In the genomic region with DNA sequence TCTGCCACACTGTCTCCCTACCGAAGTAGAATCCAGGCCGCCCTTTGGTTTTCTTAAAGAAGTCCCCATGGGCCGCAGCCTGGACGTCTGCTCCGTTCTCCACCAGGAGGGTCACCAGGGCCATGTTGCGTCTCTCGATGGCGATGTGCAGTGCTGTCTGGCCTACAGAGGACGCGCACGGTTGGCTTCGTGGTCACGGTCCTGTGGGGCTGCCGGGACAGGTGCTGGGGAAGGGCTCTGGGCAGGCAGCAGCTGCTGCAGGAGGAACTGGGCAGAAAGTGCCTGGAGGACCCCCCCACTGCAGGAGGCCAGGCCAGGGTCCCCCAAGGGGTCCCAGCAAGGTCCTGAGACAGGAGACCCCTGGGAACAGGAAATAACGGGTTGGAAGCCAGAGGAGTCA, we compare ENCODE assay signal across 26 cellular contexts. TPM values are rescaled to one million over a fixed set of nuclear protein-coding genes. Genes with fewer than 3 reads are reported as not detected.
DNase-seq lines count a peak whose midpoint lies in the region; ATAC-seq and TF ChIP-seq lines count a peak whose summit lies in the region.
"Had no signal": no experiment of that assay in that cellular context is flagged by ENCODE, and none has a peak within 500 bp of the region (broad histone marks: within the 10 kb centered on the region; RNA-seq: fewer than 3 reads in every experiment).

No MANE protein-coding gene starts in this region.

- H3K18ac ChIP-seq in neuronal stem cell (ENCODE audit: low read length): no peak overlapping the region

- H3K27me3 Mint-ChIP-seq in activated B cell treated with CpG ODN at 0.5 μM for 24 hours: no peaks in the 10 kb centered on the region
- H3K27me3 Mint-ChIP-seq: CD8-positive, alpha-beta memory T cell had no signal

- no peak overlapping the region for H3K4me3 Mint-ChIP-seq in activated B cell treated with CpG ODN at 0.5 μM for 24 hours
- H3K4me3 Mint-ChIP-seq: CD14-positive monocyte; CD8-positive, alpha-beta memory T cell; HFFc6 had no signal

- H3K36me3 ChIP-seq in BLaER1 treated with 17β-estradiol and CSF1 and Interleukin-3, amounts not matched to agents 10 nM and 100 nM: peaks cover 25 to 69% (median 38%) of the 10 kb centered on the region in 11 experiments
- H3K36me3 ChIP-seq in DOHH2 (ENCODE audit: control insufficient read depth, low read length) (no peaks in the 10 kb centered on the region), neuronal stem cell (replicated peaks in 1 of 2; ENCODE audit: control insufficient read depth in 2 of 2, insufficient read depth in 2 of 2, low read length in 2 of 2) (peaks cover 9 to 59% of the 10 kb centered on the region in 2 donors)
- H3K36me3 ChIP-seq: HAP-1 had no signal

- peaks cover 0 to 50% (median 30%) of the 10 kb centered on the region in 10 experiments; a peak in 16 of 20 replicates for H3K4me1 ChIP-seq in BLaER1 treated with 17β-estradiol and CSF1 and Interleukin-3, amounts not matched to agents 10 nM and 100 nM
- H3K4me1 ChIP-seq in DOHH2 (ENCODE audit: control insufficient read depth, low read length) (peaks cover 10% of the 10 kb centered on the region), neuronal stem cell (ENCODE audit: control insufficient read depth in 2 of 2, insufficient read depth in 1 of 2, low read depth in 1 of 2, low read length in 2 of 2) (no peaks in the 10 kb centered on the region)
- H3K4me1 ChIP-seq: A549, HAP-1 had no signal

- H3K4me3 ChIP-seq in BLaER1 treated with 17β-estradiol and CSF1 and Interleukin-3, amounts not matched to agents 10 nM and 100 nM: peak overlapping the region in 1 of 10 experiments; percentile 19; a peak in 1 of 20 replicates
- no peak overlapping the region for H3K4me3 ChIP-seq in DOHH2 (ENCODE audit: low read length)
- H3K4me3 ChIP-seq in neuronal stem cell (ENCODE audit: low read length in 2 of 2): peak overlapping the region in 1 of 2 donors; percentile 25
- H3K4me3 ChIP-seq: A549, HAP-1, K562 had no signal

- TF ChIP-seq CTCF in DOHH2 (IDR thresholded peaks at IDR 0.05; ENCODE audit: low read depth, low read length, poor library complexity, severe bottlenecking): no peak
- TF ChIP-seq CTCF in activated B cell treated with CpG ODN at 0.5 μM for 24 hours (IDR thresholded peaks at IDR 0.05): no peak

- H3K9me3 Mint-ChIP-seq in activated B cell treated with CpG ODN at 0.5 μM for 24 hours: no peaks in the 10 kb centered on the region
- H3K9me3 Mint-ChIP-seq: CD14-positive monocyte; CD8-positive, alpha-beta memory T cell; HFFc6 had no signal

- POLR2A ChIA-PET in activated B cell treated with CpG ODN at 0.5 μM for 24 hours (lab: Charles Lee): no interaction called here

- peaks cover 0 to 27% (median 2%) of the 10 kb centered on the region in 11 experiments; a peak in 6 of 22 replicates for H4K20me1 ChIP-seq in BLaER1 treated with 17β-estradiol and CSF1 and Interleukin-3, amounts not matched to agents 10 nM and 100 nM
- H4K20me1 ChIP-seq in DOHH2 (ENCODE audit: control insufficient read depth, insufficient read depth, low read depth, low read length): no peaks in the 10 kb centered on the region

- CTCF ChIA-PET in activated B cell treated with CpG ODN at 0.5 μM for 24 hours (lab: Charles Lee): no interaction called here

- H3K79me1 ChIP-seq in neuronal stem cell (ENCODE audit: low read depth, low read length): no peaks in the 10 kb centered on the region

- peak overlapping the region; percentile 55 for H3K23ac ChIP-seq in neuronal stem cell (ENCODE audit: low read depth, low read length, poor library complexity)

- no peaks in the 10 kb centered on the region for H3K79me2 ChIP-seq in DOHH2 (ENCODE audit: control insufficient read depth, low read length)

- H3K4me2 ChIP-seq in BLaER1 treated with 17β-estradiol and CSF1 and Interleukin-3, amounts not matched to agents 10 nM and 100 nM: peak overlapping the region in 9 of 11 experiments; percentile 15 to 84 (median 68); a peak in 17 of 22 replicates
- H3K4me2 ChIP-seq in DOHH2 (ENCODE audit: low read length): 0 out of 2 replicates have a peak overlapping the region, but pooled peaks have one; percentile 11
- no peak overlapping the region for H3K4me2 ChIP-seq in neuronal stem cell (ENCODE audit: insufficient read depth, low read length, poor library complexity, severe bottlenecking)
- H3K4me2 ChIP-seq: A549 had no signal

- WGBS in neuronal stem cell (ENCODE audit: extremely low coverage in 2 of 2, insufficient read length in 2 of 2, insufficient replicate concordance in 1 of 2), 2 donors: no CpG with 5 or more reads among the region's 15 CpGs

- peak overlapping the region in 5 of 11 experiments; percentile 11 to 52 (median 44); a peak in 9 of 22 replicates for H3K27ac ChIP-seq in BLaER1 treated with 17β-estradiol and CSF1 and Interleukin-3, amounts not matched to agents 10 nM and 100 nM
- H3K27ac ChIP-seq in DOHH2 (ENCODE audit: low read depth, low read length) (no peak overlapping the region), neuronal stem cell (replicated peaks; ENCODE audit: low read length) (no peak overlapping the region)
- H3K27ac ChIP-seq: A549 had no signal

- no peaks in the 10 kb centered on the region for H3K27me3 ChIP-seq in BLaER1 treated with 17β-estradiol and CSF1 and Interleukin-3, amounts not matched to agents 10 nM and 100 nM
- H3K27me3 ChIP-seq in DOHH2 (ENCODE audit: control insufficient read depth, low read length): no peaks in the 10 kb centered on the region
- H3K27me3 ChIP-seq in neuronal stem cell (ENCODE audit: control insufficient read depth in 3 of 3, insufficient read depth in 3 of 3, low read depth in 1 of 3, low read length in 3 of 3): no peaks in the 10 kb centered on the region

- no peak overlapping the region for H2BK120ac ChIP-seq in neuronal stem cell (ENCODE audit: low read depth, low read length)

- intact Hi-C loops in activated B cell treated with CpG ODN at 0.5 μM for 24 hours (cut with micrococcal nuclease): no loop called here

- no peak overlapping the region for H3K27ac Mint-ChIP-seq in activated B cell treated with CpG ODN at 0.5 μM for 24 hours
- H3K27ac Mint-ChIP-seq: HFFc6 had no signal

- ATAC-seq in activated B cell treated with CpG ODN at 0.5 μM for 24 hours (ENCODE audit: low read depth) (peak; percentile 40), GM18520 (IDR thresholded peaks at IDR 0.05; ENCODE audit: unreplicated experiment) (no peak)
- ATAC-seq: HepG2, K562, PC-3, SK-N-SH treated with all-trans-retinoic acid at 6 μM for 48 hours had no signal

- no peaks in the 10 kb centered on the region for H3K9me3 ChIP-seq in BLaER1 treated with 17β-estradiol and CSF1 and Interleukin-3, amounts not matched to agents 10 nM and 100 nM (replicated peaks in 1 of 11)
- H3K9me3 ChIP-seq in DOHH2 (ENCODE audit: control insufficient read depth, insufficient read depth, low read length): no peaks in the 10 kb centered on the region
- no peaks in the 10 kb centered on the region for H3K9me3 ChIP-seq in neuronal stem cell (replicated peaks in 1 of 2; ENCODE audit: control insufficient read depth in 2 of 2, insufficient read depth in 1 of 2, low read depth in 1 of 2, low read length in 2 of 2)
- H3K9me3 ChIP-seq: A549, HAP-1 had no signal

- no peak overlapping the region for H4K91ac ChIP-seq in neuronal stem cell (ENCODE audit: low read depth, low read length, poor library complexity)

- no peaks in the 10 kb centered on the region for H3K9me2 ChIP-seq in DOHH2 (replicated peaks; ENCODE audit: control insufficient read depth, low read length)

- H3K36me3 Mint-ChIP-seq in activated B cell treated with CpG ODN at 0.5 μM for 24 hours (ENCODE audit: low read depth): peaks cover 31% of the 10 kb centered on the region

- H2AK5ac ChIP-seq in neuronal stem cell (ENCODE audit: low read depth, low read length): no peak overlapping the region

- H2AFZ ChIP-seq in neuronal stem cell (ENCODE audit: low read length): no peak overlapping the region

- no peak overlapping the region for H3K14ac ChIP-seq in neuronal stem cell (ENCODE audit: low read length)

- no peak overlapping the region for H3K4ac ChIP-seq in neuronal stem cell (ENCODE audit: low read length)

- no peak overlapping the region for H4K8ac ChIP-seq in neuronal stem cell (ENCODE audit: low read depth, low read length)

- H3F3A ChIP-seq in DOHH2 (ENCODE audit: control insufficient read depth, insufficient read depth): no peaks in the 10 kb centered on the region

- no peak overlapping the region for H2BK15ac ChIP-seq in neuronal stem cell (ENCODE audit: low read length)

- peak overlapping the region in 4 of 11 experiments; percentile 9 to 61 (median 47); a peak in 6 of 22 replicates for H3K9ac ChIP-seq in BLaER1 treated with 17β-estradiol and CSF1 and Interleukin-3, amounts not matched to agents 10 nM and 100 nM
- no peak overlapping the region for H3K9ac ChIP-seq in neuronal stem cell (ENCODE audit: low read depth, low read length, poor library complexity)

- no peak overlapping the region for H2BK12ac ChIP-seq in neuronal stem cell (ENCODE audit: low read length)

- no peak for DNase-seq in activated B cell treated with CpG ODN at 0.5 μM for 24 hours
- DNase-seq in neuronal stem cell (ENCODE audit: low spot score): no peak
- DNase-seq in COLO668 (lab: John Stamatoyannopoulos, UW; ENCODE audit: unreplicated experiment): no peak
- no peak for DNase-seq in anterior cingulate cortex (lab: John Stamatoyannopoulos, UW)
- DNase-seq: Calu3; CD8-positive, alpha-beta memory T cell; GOT3; HFFc6; MV-4-11; NCI-H1105 treated with DMSO at 0.1 percent for 48 hours; NCI-H146; NCI-H1930; NCI-H2107; NCI-H446; NCI-H524 treated with DMSO at 0.1 percent for 48 hours; NCI-H774; PC-3 had no signal

- peaks cover 4% of the 10 kb centered on the region for H3K4me1 Mint-ChIP-seq in activated B cell treated with CpG ODN at 0.5 μM for 24 hours
- H3K4me1 Mint-ChIP-seq: CD14-positive monocyte; CD8-positive, alpha-beta memory T cell had no signal

- peak overlapping the region; percentile 66 for H2BK5ac ChIP-seq in neuronal stem cell (ENCODE audit: low read length)

RNA-seq across cellular contexts. Expression of gene TRPV1, which starts 19.0 kb away (rescaled TPM):
- total RNA-seq in activated B cell treated with CpG ODN at 0.5 μM for 24 hours: 3.2 and 5.4 TPM in 2 replicates
- 3.2 TPM for polyA plus RNA-seq in neuronal stem cell (2013, experiment 1 of 2)
- 3.3 TPM for polyA plus RNA-seq in neuronal stem cell (2013, experiment 2 of 2)
- polyA plus RNA-seq: CD14-positive monocyte had no signal

RNA-seq across cellular contexts. Expression of gene TRPV3, which starts 32.6 kb away (rescaled TPM):
- total RNA-seq in activated B cell treated with CpG ODN at 0.5 μM for 24 hours: 6.6 and 10.2 TPM in 2 replicates
- polyA plus RNA-seq in neuronal stem cell (2013, experiment 1 of 2): 2.0 TPM
- polyA plus RNA-seq in neuronal stem cell (2013, experiment 2 of 2): 2.4 TPM
- polyA plus RNA-seq: CD14-positive monocyte had no signal

RNA-seq across cellular contexts. Expression of gene SHPK, which starts 45.8 kb away (rescaled TPM):
- 8.1 and 9.5 TPM in 2 replicates for total RNA-seq in activated B cell treated with CpG ODN at 0.5 μM for 24 hours
- 13.9 TPM for polyA plus RNA-seq in neuronal stem cell (2013, experiment 1 of 2)
- polyA plus RNA-seq in neuronal stem cell (2013, experiment 2 of 2): 14.1 TPM

RNA-seq across cellular contexts. Expression of gene CTNS, which starts 46.3 kb away (rescaled TPM):
- total RNA-seq in activated B cell treated with CpG ODN at 0.5 μM for 24 hours: 12.8 and 13.5 TPM in 2 replicates
- polyA plus RNA-seq in neuronal stem cell (2013, experiment 1 of 2): 12.5 TPM
- 12.7 TPM for polyA plus RNA-seq in neuronal stem cell (2013, experiment 2 of 2)
